In the genomic region with DNA sequence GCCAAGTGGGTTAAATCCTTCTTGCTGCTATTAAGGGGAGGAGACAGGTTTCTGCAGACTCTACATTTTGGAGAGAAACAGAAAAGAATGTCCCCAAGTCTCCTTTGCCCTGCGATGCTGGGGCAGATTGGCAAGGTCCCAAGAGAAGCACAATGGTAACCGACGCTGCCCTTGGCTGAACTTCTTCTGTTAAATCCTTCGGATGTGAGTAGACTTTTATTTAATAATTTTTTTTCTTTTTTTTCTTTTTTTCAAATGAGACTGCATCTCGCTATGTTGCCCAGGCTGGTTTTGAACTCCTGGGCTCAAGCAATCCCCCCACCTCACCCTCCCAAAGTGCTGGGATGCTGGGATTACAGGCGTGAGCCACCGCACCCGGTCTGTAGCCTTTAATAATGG, we compare ENCODE assay signal across 8 cellular contexts. TPM values are rescaled to one million over a fixed set of nuclear protein-coding genes. Genes with fewer than 3 reads are reported as not detected.
A peak's percentile ranks its signal among the peaks of the same experiment; 100 is the strongest.
DNase-seq lines count a peak whose midpoint lies in the region; ATAC-seq and TF ChIP-seq lines count a peak whose summit lies in the region.

No MANE protein-coding gene starts in this region.

- H3K4me3 ChIP-seq in fibroblast of pulmonary artery (replicated peaks; ENCODE audit: low read depth, low read length) (peak overlapping the region; percentile 88), skeletal muscle cell (ENCODE audit: low read depth, low read length) (peak overlapping the region; percentile 89)

- ATAC-seq in esophagus mucosa (no peak), GM21619 (IDR thresholded peaks at IDR 0.05; ENCODE audit: unreplicated experiment) (no peak)

- TF ChIP-seq CTCF in fibroblast of pulmonary artery (IDR thresholded peaks at IDR 0.05; ENCODE audit: low read length, missing control alignments): no peak

- DNase-seq in NCI-H1417 (lab: John Stamatoyannopoulos, UW) (peak in 2 of 3 experiments; percentile 37 to 64), NCI-H1417 treated with DMSO at 0.1 percent for 48 hours (lab: John Stamatoyannopoulos, UW) (no peak), SK-N-DZ (ENCODE audit: low spot score) (peak; percentile 38), fibroblast of pulmonary artery (ENCODE audit: low read depth) (peak; percentile 29), skeletal muscle cell (ENCODE audit: low read depth) (no peak), CD1c-positive myeloid dendritic cell (ENCODE audit: extremely low spot score) (no peak)

RNA-seq across cellular contexts. Expression of a gene that starts 13.9 kb away (rescaled TPM):
- 372 and 412 TPM in 2 replicates for polyA plus RNA-seq in SK-N-DZ (2014; cell fraction: cytosol; rRNA removed)
- 318 and 350 TPM in 2 replicates for polyA plus RNA-seq in SK-N-DZ (2014; cell fraction: nucleus; rRNA removed)
- total RNA-seq in esophagus mucosa: 314 TPM

RNA-seq across cellular contexts. Expression of a gene that starts 14.1 kb away (rescaled TPM):
- polyA plus RNA-seq in SK-N-DZ (2014; cell fraction: cytosol; rRNA removed): 27.4 and 27.6 TPM in 2 replicates
- 21.8 and 22.6 TPM in 2 replicates for polyA plus RNA-seq in SK-N-DZ (2014; cell fraction: nucleus; rRNA removed)
- 13.2 TPM for total RNA-seq in esophagus mucosa

RNA-seq across cellular contexts. Expression of a gene that starts 20.4 kb away (rescaled TPM):
- 82.0 and 130 TPM in 2 replicates for polyA plus RNA-seq in SK-N-DZ (2014; cell fraction: cytosol; rRNA removed)
- 59.1 and 78.2 TPM in 2 replicates for polyA plus RNA-seq in SK-N-DZ (2014; cell fraction: nucleus; rRNA removed)
- 47.8 TPM for total RNA-seq in esophagus mucosa

RNA-seq across cellular contexts. Expression of a gene that starts 45.5 kb away (rescaled TPM):
- polyA plus RNA-seq in SK-N-DZ (2014; cell fraction: cytosol; rRNA removed): 13.7 and 18.2 TPM in 2 replicates
- 20.1 and 30.5 TPM in 2 replicates for polyA plus RNA-seq in SK-N-DZ (2014; cell fraction: nucleus; rRNA removed)
- total RNA-seq in esophagus mucosa: 2.7 TPM

RNA-seq across cellular contexts. Expression of a gene that starts 54.9 kb away (rescaled TPM):
- polyA plus RNA-seq in SK-N-DZ (2014; cell fraction: cytosol; rRNA removed): not detected in 2 replicates
- 0.72 and 3.3 TPM in 2 replicates for polyA plus RNA-seq in SK-N-DZ (2014; cell fraction: nucleus; rRNA removed)
- total RNA-seq in esophagus mucosa: 13.9 TPM

Comparison
In these comparisons a context has a peak if more than half of its experiments do, and no peak if none do; other contexts are left out.
1. DNase-seq: peak in NCI-H1417 (2 of 3), SK-N-DZ (single experiment) and fibroblast of pulmonary artery (single experiment); none in NCI-H1417 treated with DMSO at 0.1 percent for 48 hours (single experiment), skeletal muscle cell (single experiment) and CD1c-positive myeloid dendritic cell (single experiment).